In the genomic region with DNA sequence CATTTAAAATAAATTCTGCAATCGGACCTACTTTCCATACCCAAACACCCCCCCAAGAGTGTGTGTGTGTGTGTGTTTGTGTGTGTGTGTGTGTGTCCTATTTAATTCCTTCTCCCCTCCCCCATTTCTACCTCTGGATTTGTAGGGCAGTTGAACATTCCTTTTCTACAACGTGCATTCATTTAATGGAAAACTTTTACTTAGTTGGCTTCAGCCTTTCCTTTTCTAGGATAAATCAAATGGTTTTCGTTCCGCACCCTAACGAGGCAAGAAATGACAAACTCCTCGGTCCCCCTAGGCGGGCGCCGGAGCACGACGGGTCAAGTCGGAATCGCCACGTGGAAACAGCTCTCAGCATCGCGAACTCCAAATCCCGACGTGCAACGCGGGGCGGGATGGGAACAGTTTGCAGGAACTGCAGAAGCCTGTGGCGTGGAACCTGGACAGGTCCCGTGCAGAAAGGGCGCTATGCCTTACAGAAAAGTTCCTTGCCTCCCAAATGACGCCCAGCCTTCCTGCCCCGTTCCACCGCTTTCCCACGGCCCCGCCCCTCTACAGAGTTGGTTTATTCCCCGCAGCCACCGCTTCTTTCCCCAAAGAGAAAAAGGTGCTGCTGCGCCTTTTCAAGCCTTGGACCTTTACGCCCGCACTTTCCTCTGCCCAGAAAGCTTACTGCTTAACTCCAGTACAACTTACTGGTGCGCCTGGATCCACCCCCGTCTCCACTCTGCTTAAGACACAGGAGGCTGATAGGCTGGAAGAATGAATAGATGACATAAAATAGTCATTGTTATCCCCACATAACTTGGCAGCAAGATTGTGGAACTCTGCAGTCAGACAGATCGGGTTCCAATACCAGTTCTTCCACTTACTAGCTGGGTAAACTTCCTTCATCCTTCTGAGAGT, we compare ENCODE assay signal across 8 cellular contexts. TPM values are rescaled to one million over a fixed set of nuclear protein-coding genes. Genes with fewer than 3 reads are reported as not detected.
DNase-seq lines count a peak whose midpoint lies in the region; ATAC-seq and TF ChIP-seq lines count a peak whose summit lies in the region.

No MANE protein-coding gene starts in this region.

- H3K27ac ChIP-seq in BLaER1 (peak overlapping the region; percentile 90), body of pancreas (peak overlapping the region; percentile 69 to 89 (median 86))

- peak overlapping the region; percentile 99 for H3K4me2 ChIP-seq in BLaER1

- peak; percentile 81 for ATAC-seq in body of pancreas
- ATAC-seq in GM19328 (IDR thresholded peaks at IDR 0.05; ENCODE audit: unreplicated experiment), result no peak

- no peaks in the 10 kb centered on the region for H3K9me3 ChIP-seq in BLaER1
- no peaks in the 10 kb centered on the region for H3K9me3 ChIP-seq in body of pancreas

- H3K36me3 ChIP-seq in BLaER1 (peaks cover 23% of the 10 kb centered on the region), body of pancreas (replicated peaks in 1 of 2; ENCODE audit: insufficient read depth in 1 of 2, low read depth in 2 of 2) (no peaks in the 10 kb centered on the region)

- WGBS in body of pancreas, 2 donors, result 0 to 1% methylated on average over 15 to 37 of the region's 37 CpGs

- DNase-seq in GM20000 (ENCODE audit: low spot score) (peak; percentile 68), NCI-H1436 (lab: John Stamatoyannopoulos, UW) (peak; percentile 69), T-helper 1 cell (peak in 3 of 5 donors; percentile 19 to 38 (median 20)), body of pancreas (peak; percentile 87 to 93 (median 90)), hypothalamus (lab: John Stamatoyannopoulos, UW) (peak; percentile 30 to 88 (median 74)), pulmonary artery endothelial cell (ENCODE audit: low read depth, low spot score) (peak; percentile 41)

- TF ChIP-seq CTCF in GM20000 (IDR thresholded peaks at IDR 0.05; ENCODE audit: extremely low read depth, missing control alignments) (no peak), body of pancreas (IDR thresholded peaks at IDR 0.05) (peak in 1 of 7 experiments; percentile 7)

- no peaks in the 10 kb centered on the region for H3K27me3 ChIP-seq in BLaER1
- H3K27me3 ChIP-seq in body of pancreas, result no peaks in the 10 kb centered on the region

- peak overlapping the region; percentile 87 for H3K9ac ChIP-seq in BLaER1

- TF ChIP-seq POLR2A in body of pancreas (IDR thresholded peaks at IDR 0.05), result peak; percentile 30 to 76 (median 71)

- H3K4me3 ChIP-seq in BLaER1, result peak overlapping the region; percentile 80
- H3K4me3 ChIP-seq in body of pancreas, result peak overlapping the region; percentile 61 to 93

- H3K4me1 ChIP-seq in BLaER1 (peaks cover 29% of the 10 kb centered on the region), body of pancreas (peaks cover 19% of the 10 kb centered on the region)

- H4K20me1 ChIP-seq in BLaER1, result peaks cover 29% of the 10 kb centered on the region

- intact Hi-C loops in body of pancreas (cut with DNase I), result no loop called here

RNA-seq across cellular contexts. Expression of a gene that starts 1.1 kb away (rescaled TPM):
- 10 to 100 TPM in 1 of 2 donors, 1 to 10 TPM in 1; 9.9 to 21.8 TPM for total RNA-seq in body of pancreas
- total RNA-seq in pulmonary artery endothelial cell, result 41.0 and 53.0 TPM in 2 replicates

RNA-seq across cellular contexts. Expression of a gene that starts 21.1 kb away (rescaled TPM):
- total RNA-seq in body of pancreas (10 to 100 TPM; 40.0 to 53.4 TPM), pulmonary artery endothelial cell (21.2 and 30.0 TPM in 2 replicates)

RNA-seq across cellular contexts. Expression of a gene that starts 37.2 kb away (rescaled TPM):
- total RNA-seq in body of pancreas (not detected), pulmonary artery endothelial cell (not detected in 2 replicates)

RNA-seq across cellular contexts. Expression of a gene that starts 40.6 kb away (rescaled TPM):
- total RNA-seq in body of pancreas (10 to 100 TPM; 53.4 to 70.9 TPM), pulmonary artery endothelial cell (413 and 506 TPM in 2 replicates)

RNA-seq across cellular contexts. Expression of a gene that starts 51.9 kb away (rescaled TPM):
- total RNA-seq in body of pancreas, result 10 to 100 TPM; 41.8 to 46.1 TPM
- total RNA-seq in pulmonary artery endothelial cell, result 52.1 and 69.1 TPM in 2 replicates

Comparison
In these comparisons a context has a peak if more than half of its experiments do, and no peak if none do; other contexts are left out.
1. DNase-seq: peak in every context shown above with its lines; median percentile 90 in body of pancreas; 74 in hypothalamus; 69 in NCI-H1436; 68 in GM20000; 41 in pulmonary artery endothelial cell; 20 in T-helper 1 cell.